8 cellular contexts compared by ENCODE assay signal in the genomic region with DNA sequence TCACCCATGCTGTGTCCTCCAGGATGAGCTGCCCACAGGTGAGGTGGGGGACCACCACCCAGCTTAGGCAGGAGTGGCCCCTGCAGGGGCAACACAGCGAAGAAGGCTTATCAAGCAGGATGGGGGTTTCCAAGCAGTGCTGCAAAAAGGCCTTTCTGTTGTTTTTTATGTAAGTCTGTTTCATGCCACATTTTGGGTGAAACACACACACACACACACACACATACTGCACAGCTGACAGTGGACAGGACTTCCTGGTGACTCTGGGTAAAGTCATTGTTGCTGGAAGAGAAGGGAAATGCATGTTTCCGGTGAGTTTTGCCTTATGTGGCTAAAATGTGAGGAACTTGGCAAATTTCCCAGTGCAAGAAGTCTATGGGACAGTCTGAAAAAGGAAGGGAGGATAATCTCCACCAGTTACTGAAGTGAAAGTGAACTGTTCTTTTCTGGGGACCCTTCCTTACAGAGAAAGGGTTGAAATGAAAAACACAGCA.
A peak's percentile ranks its signal among the peaks of the same experiment; 100 is the strongest.
DNase-seq lines count a peak whose midpoint lies in the region.

No MANE protein-coding gene starts in this region.

- H3K4me1 Mint-ChIP-seq in activated CD4-positive, alpha-beta T cell treated with anti-CD3 and anti-CD28 coated beads, Interleukin-2, amount 10 ng/mL, durations not matched to agents 24 days and 14 days = peaks cover 16% of the 10 kb centered on the region
- H3K4me1 Mint-ChIP-seq in activated CD4-positive, alpha-beta memory T cell treated with anti-CD3 and anti-CD28 coated beads for 36 hours (ENCODE audit: low read depth) = peaks cover 10% of the 10 kb centered on the region

- H3K4me3 Mint-ChIP-seq in activated CD4-positive, alpha-beta T cell treated with anti-CD3 and anti-CD28 coated beads, Interleukin-2, amount 10 ng/mL, durations not matched to agents 24 days and 14 days = no peak overlapping the region
- H3K4me3 Mint-ChIP-seq in activated CD4-positive, alpha-beta memory T cell treated with anti-CD3 and anti-CD28 coated beads for 36 hours = no peak overlapping the region

- H3K9me3 Mint-ChIP-seq in activated CD4-positive, alpha-beta T cell treated with anti-CD3 and anti-CD28 coated beads, Interleukin-2, amount 10 ng/mL, durations not matched to agents 24 days and 14 days = peaks cover 7% of the 10 kb centered on the region
- peaks cover 6% of the 10 kb centered on the region for H3K9me3 Mint-ChIP-seq in activated CD4-positive, alpha-beta memory T cell treated with anti-CD3 and anti-CD28 coated beads for 36 hours

- H3K27me3 Mint-ChIP-seq in activated CD4-positive, alpha-beta T cell treated with anti-CD3 and anti-CD28 coated beads, Interleukin-2, amount 10 ng/mL, durations not matched to agents 24 days and 14 days = no peaks in the 10 kb centered on the region
- H3K27me3 Mint-ChIP-seq in activated CD4-positive, alpha-beta memory T cell treated with anti-CD3 and anti-CD28 coated beads for 36 hours = no peaks in the 10 kb centered on the region

- H3K27ac Mint-ChIP-seq in activated CD4-positive, alpha-beta T cell treated with anti-CD3 and anti-CD28 coated beads, Interleukin-2, amount 10 ng/mL, durations not matched to agents 24 days and 14 days = peak overlapping the region; percentile 35
- H3K27ac Mint-ChIP-seq in activated CD4-positive, alpha-beta memory T cell treated with anti-CD3 and anti-CD28 coated beads for 36 hours = no peak overlapping the region

- CTCF ChIA-PET in activated CD4-positive, alpha-beta memory T cell treated with anti-CD3 and anti-CD28 coated beads for 36 hours (lab: Charles Lee) = interaction anchor here (0.8 kb wide), 1 partner anchor 94 kb away, joined by 3 read pairs; no protein-coding TSS in a partner anchor

- intact Hi-C loops in activated CD4-positive, alpha-beta T cell treated with anti-CD3 and anti-CD28 coated beads, Interleukin-2, amount 10 ng/mL, durations not matched to agents 24 days and 14 days (cut with micrococcal nuclease) = no loop called here
- intact Hi-C loops in activated CD4-positive, alpha-beta memory T cell treated with anti-CD3 and anti-CD28 coated beads for 36 hours (cut with micrococcal nuclease) = no loop called here

- peak; percentile 84 for DNase-seq in activated CD4-positive, alpha-beta T cell treated with anti-CD3 and anti-CD28 coated beads, Interleukin-2, amount 10 ng/mL, durations not matched to agents 24 days and 14 days
- DNase-seq in activated CD4-positive, alpha-beta T cell treated with anti-CD3 and anti-CD28 coated beads, Interleukin-2, amount 50 U/mL, for 48 hours = no peak
- DNase-seq in HT1080 (ENCODE audit: low read depth) = peak; percentile 95
- DNase-seq in activated CD4-positive, alpha-beta memory T cell treated with anti-CD3 and anti-CD28 coated beads for 36 hours = peak; percentile 43
- peak; percentile 76 for DNase-seq in globus pallidus (ENCODE audit: low spot score)
- DNase-seq in renal cortical epithelial cell (ENCODE audit: low read depth) = peak; percentile 88
- no peak for DNase-seq in activated effector memory CD4-positive, alpha-beta T cell treated with Interleukin-2 at 50 U/mL for 16 hours
- no peak for DNase-seq in NCI-H774 (lab: John Stamatoyannopoulos, UW)

- H3K36me3 Mint-ChIP-seq in activated CD4-positive, alpha-beta T cell treated with anti-CD3 and anti-CD28 coated beads, Interleukin-2, amount 10 ng/mL, durations not matched to agents 24 days and 14 days (ENCODE audit: low read depth) = no peaks in the 10 kb centered on the region
- H3K36me3 Mint-ChIP-seq in activated CD4-positive, alpha-beta memory T cell treated with anti-CD3 and anti-CD28 coated beads for 36 hours = no peaks in the 10 kb centered on the region

- POLR2A ChIA-PET in activated CD4-positive, alpha-beta memory T cell treated with anti-CD3 and anti-CD28 coated beads for 36 hours (lab: Charles Lee) = no interaction called here

Comparison
In these comparisons a context has a peak if more than half of its experiments do, and no peak if none do; other contexts are left out.
1. DNase-seq: peak in activated CD4-positive, alpha-beta T cell treated with anti-CD3 and anti-CD28 coated beads, Interleukin-2, amount 10 ng/mL, durations not matched to agents 24 days and 14 days (single experiment), HT1080 (single experiment), activated CD4-positive, alpha-beta memory T cell treated with anti-CD3 and anti-CD28 coated beads for 36 hours (single experiment), globus pallidus (single experiment) and renal cortical epithelial cell (single experiment); none in activated CD4-positive, alpha-beta T cell treated with anti-CD3 and anti-CD28 coated beads, Interleukin-2, amount 50 U/mL, for 48 hours (0 of 2), activated effector memory CD4-positive, alpha-beta T cell treated with Interleukin-2 at 50 U/mL for 16 hours (single experiment) and NCI-H774 (single experiment).